1 cellular context compared by ENCODE assay signal in genomic region chrX:154023276-154024000, GRCh38.
A peak's percentile ranks its signal among the peaks of the same experiment; 100 is the strongest.
TF ChIP-seq lines count a peak whose summit lies in the region.

No MANE protein-coding gene starts in this region.

TF ChIP-seq in K562, 482 proteins besides CTCF, POLR2A, EP300 and RAD21:
- TF ChIP-seq ZNF3 (CRISPR knock-in tag; IDR thresholded peaks at IDR 0.05) (no peak), POLR2G (IDR thresholded peaks at IDR 0.05; ENCODE audit: low read depth, low read length) (peak; percentile 39; the same call in 1 of the 2 replicates), RBM22 (IDR thresholded peaks at IDR 0.05; ENCODE audit: low read depth, low read length, poor library complexity, severe bottlenecking) (peak; percentile 34)
